ENCODE assay signal across 1 cellular context in genomic region chr6:35688605-35689322, GRCh38.
A peak's percentile ranks its signal among the peaks of the same experiment; 100 is the strongest.
TF ChIP-seq lines count a peak whose summit lies in the region.

TSS of gene FKBP5 (minus strand) at chr6:35688915. CDS start at chr6:35642824, 46,091 bp downstream.

TF ChIP-seq in K562, 482 proteins besides CTCF, POLR2A, EP300 and RAD21 (continued from another document and continues in another):
- no peak for TF ChIP-seq ZNF407 (IDR thresholded peaks at IDR 0.05; ENCODE audit: low read depth)
- no peak for TF ChIP-seq TBL1XR1 (IDR thresholded peaks at IDR 0.05; ENCODE audit: low read length in 2 of 2)
- no peak for TF ChIP-seq MED1 (CRISPR knock-in tag; IDR thresholded peaks at IDR 0.05; ENCODE audit: borderline replicate concordance)
- TF ChIP-seq CBX8 (IDR thresholded peaks at IDR 0.05; ENCODE audit: borderline replicate concordance, extremely low read depth, low read depth, low read length, poor library complexity, severe bottlenecking), result no peak
- no peak; the same call in 1 of the 2 replicates for TF ChIP-seq ZNF431 (CRISPR knock-in tag; IDR thresholded peaks at IDR 0.05)
- TF ChIP-seq RFX5 (IDR thresholded peaks at IDR 0.05; ENCODE audit: low read depth, low read length), result no peak
- no peak for TF ChIP-seq SIRT6 (IDR thresholded peaks at IDR 0.05; ENCODE audit: low read depth, low read length)
- TF ChIP-seq ATF3 (IDR thresholded peaks at IDR 0.05), result no peak
- no peak for TF ChIP-seq ATF3 (CRISPR knock-in tag; conservative IDR thresholded peaks at IDR 0.05)
- TF ChIP-seq HNRNPLL (IDR thresholded peaks at IDR 0.05; ENCODE audit: low read depth, low read length, poor library complexity, severe bottlenecking), result no peak
- no peak for TF ChIP-seq CREBBP (IDR thresholded peaks at IDR 0.05; ENCODE audit: low read depth, low read length)
- no peak for TF ChIP-seq CHAMP1 (IDR thresholded peaks at IDR 0.05)
- TF ChIP-seq KDM5B (IDR thresholded peaks at IDR 0.05; ENCODE audit: insufficient replicate concordance, low read depth, low read length), result peak; percentile 68
- TF ChIP-seq KDM4B (IDR thresholded peaks at IDR 0.05; ENCODE audit: borderline replicate concordance in 2 of 2, low read depth in 1 of 2), result no peak
- no peak for TF ChIP-seq ZNF589 (CRISPR knock-in tag; IDR thresholded peaks at IDR 0.05; ENCODE audit: low read depth)
- TF ChIP-seq NCOA1 (IDR thresholded peaks at IDR 0.05; ENCODE audit: low read depth), result no peak
- TF ChIP-seq ZNF274 (IDR thresholded peaks at IDR 0.05; ENCODE audit: borderline replicate concordance, low read depth, low read length), result no peak
- no peak for TF ChIP-seq TARDBP (IDR thresholded peaks at IDR 0.05)
- no peak for TF ChIP-seq MAFG (tag; conservative IDR thresholded peaks at IDR 0.05)
- no peak for TF ChIP-seq TRIM28 (IDR thresholded peaks at IDR 0.05)
- TF ChIP-seq IRF2 (CRISPR knock-in tag; IDR thresholded peaks at IDR 0.05), result no peak
- TF ChIP-seq IRF1 (CRISPR knock-in tag; IDR thresholded peaks at IDR 0.05; ENCODE audit: borderline replicate concordance), result no peak
- TF ChIP-seq MEF2D (tag; conservative IDR thresholded peaks at IDR 0.05; ENCODE audit: low read depth), result no peak
- peak; percentile 78; the same call in 1 of the 2 replicates for TF ChIP-seq ZNF395 (CRISPR knock-in tag; IDR thresholded peaks at IDR 0.05)
- TF ChIP-seq DEAF1 (CRISPR knock-in tag; IDR thresholded peaks at IDR 0.05), result no peak
- peak; percentile 26 for TF ChIP-seq FUS (optimal IDR thresholded peaks at IDR 0.05; ENCODE audit: low read depth, low read length)
- no peak for TF ChIP-seq LEF1 (IDR thresholded peaks at IDR 0.05)
- no peak for TF ChIP-seq ZNF3 (CRISPR knock-in tag; IDR thresholded peaks at IDR 0.05)
- no peak for TF ChIP-seq DIDO1 (tag; IDR thresholded peaks at IDR 0.05; ENCODE audit: low read depth)
- TF ChIP-seq RUNX1 (IDR thresholded peaks at IDR 0.05; ENCODE audit: low read depth), result no peak; the same call in 1 of the 2 replicates
- no peak for TF ChIP-seq SIX5 (IDR thresholded peaks at IDR 0.05; ENCODE audit: borderline replicate concordance in 1 of 2, insufficient read depth in 1 of 2, low read depth in 1 of 2, low read length in 2 of 2)
- TF ChIP-seq HCFC1 (IDR thresholded peaks at IDR 0.05; ENCODE audit: low read depth, low read length), result no peak
- TF ChIP-seq ZNF263 (CRISPR knock-in tag; IDR thresholded peaks at IDR 0.05; ENCODE audit: borderline replicate concordance), result peak; percentile 67; the same call in 1 of the 2 replicates
- TF ChIP-seq TSC22D4 (tag; IDR thresholded peaks at IDR 0.05), result no peak
- TF ChIP-seq ZNF398 (CRISPR knock-in tag; IDR thresholded peaks at IDR 0.05), result no peak
- TF ChIP-seq ELF4 (CRISPR knock-in tag; IDR thresholded peaks at IDR 0.05), result no peak
- no peak for TF ChIP-seq GABPB2 (CRISPR knock-in tag; conservative IDR thresholded peaks at IDR 0.05)
